In genomic region chr18:5066380-5066977, GRCh38 we compare ENCODE assay signal across 11 cellular contexts.
A peak's percentile ranks its signal among the peaks of the same experiment; 100 is the strongest.
DNase-seq lines count a peak whose midpoint lies in the region; ATAC-seq, FAIRE-seq and TF ChIP-seq lines count a peak whose summit lies in the region.
"Had no signal": no experiment of that assay in that cellular context is flagged by ENCODE, and none has a peak within 500 bp of the region (broad histone marks: within the 10 kb centered on the region; RNA-seq: fewer than 3 reads in every experiment).

No MANE protein-coding gene starts in this region.

- no peak overlapping the region for H3K4me2 ChIP-seq in H1 (ENCODE audit: insufficient read depth in 1 of 2, low read depth in 2 of 2, low read length in 2 of 2)

- H3K79me1 ChIP-seq in H1 (ENCODE audit: low read depth, low read length) = no peaks in the 10 kb centered on the region

- no peak overlapping the region for H2AFZ ChIP-seq in H1 (ENCODE audit: low read length)

- peak; percentile 84 for FAIRE-seq in H1 (lab: Jason Lieb, UNC)

- no peaks in the 10 kb centered on the region for H3K27me3 Mint-ChIP-seq in type B pancreatic cell

- H2BK120ac ChIP-seq in H1 (replicated peaks; ENCODE audit: low read depth, low read length) = no peak overlapping the region

- H3K4me1 ChIP-seq in left ventricle myocardium inferior = no peaks in the 10 kb centered on the region
- no peaks in the 10 kb centered on the region for H3K4me1 ChIP-seq in right cardiac atrium (ENCODE audit: control insufficient read depth, insufficient read depth, low read length)
- no peaks in the 10 kb centered on the region for H3K4me1 ChIP-seq in H1 (replicated peaks in 1 of 4; ENCODE audit: control insufficient read depth in 3 of 4, insufficient read depth in 4 of 4, low read length in 3 of 4)
- H3K4me1 ChIP-seq: stomach had no signal

- POLR2A ChIA-PET in H1 (lab: Charles Lee; ENCODE audit: partially characterized antibody) = no interaction called here

- no peaks in the 10 kb centered on the region for H3K9me3 ChIP-seq in left ventricle myocardium inferior (replicated peaks)
- H3K9me3 ChIP-seq in right cardiac atrium (ENCODE audit: control insufficient read depth, low read length) = no peaks in the 10 kb centered on the region
- no peaks in the 10 kb centered on the region for H3K9me3 ChIP-seq in H1 (ENCODE audit: insufficient read depth in 2 of 2, low read depth in 1 of 2, low read length in 1 of 2)
- H3K9me3 ChIP-seq: stomach had no signal

- H3K27ac ChIP-seq in left ventricle myocardium inferior (replicated peaks) (no peak overlapping the region), right cardiac atrium (ENCODE audit: low read length) (no peak overlapping the region), H1 (ENCODE audit: low read depth, low read length) (no peak overlapping the region)
- H3K27ac ChIP-seq: stomach had no signal

- H2BK12ac ChIP-seq in H1 (ENCODE audit: low read depth, low read length) = no peak overlapping the region

- intact Hi-C loops in left ventricle myocardium inferior (cut with micrococcal nuclease) = no loop called here
- intact Hi-C loops in right cardiac atrium (cut with DNase I) = no loop called here

- H3K27me3 ChIP-seq in left ventricle myocardium inferior (ENCODE audit: low read depth) = peaks cover 34% of the 10 kb centered on the region
- H3K27me3 ChIP-seq in right cardiac atrium (ENCODE audit: control insufficient read depth, insufficient read depth) = no peaks in the 10 kb centered on the region
- H3K27me3 ChIP-seq in H1 (replicated peaks in 1 of 4; ENCODE audit: control insufficient read depth in 3 of 4, extremely low read depth in 1 of 4, insufficient read depth in 3 of 4, low read length in 3 of 4) = no peaks in the 10 kb centered on the region; a peak in 1 of 7 replicates
- H3K27me3 ChIP-seq: stomach had no signal

- H3K23ac ChIP-seq in H1 (ENCODE audit: insufficient read length) = no peak overlapping the region

- H3K56ac ChIP-seq in H1 (replicated peaks; ENCODE audit: insufficient read length, low read depth, low read length) = no peak overlapping the region

- no peaks in the 10 kb centered on the region for H3K4me1 Mint-ChIP-seq in type B pancreatic cell (ENCODE audit: unreplicated experiment)

- H3K79me2 ChIP-seq in H1 (ENCODE audit: control insufficient read depth in 1 of 2, insufficient read depth in 2 of 2, low read length in 2 of 2) = no peaks in the 10 kb centered on the region

- H4K5ac ChIP-seq in H1 (ENCODE audit: insufficient read length, low read depth, low read length) = no peak overlapping the region

- no peak overlapping the region for H4K8ac ChIP-seq in H1 (ENCODE audit: extremely low read depth, insufficient read depth, low read length)

- H4K20me1 ChIP-seq in H1 (replicated peaks in 1 of 2; ENCODE audit: control insufficient read depth in 1 of 2, insufficient read depth in 2 of 2, low read length in 2 of 2) = no peaks in the 10 kb centered on the region

- no peaks in the 10 kb centered on the region for H3K9me3 Mint-ChIP-seq in type B pancreatic cell
- H3K9me3 Mint-ChIP-seq: activated T-helper 1 cell treated with anti-CD3 and anti-CD28 coated beads, Interleukin-12 subunit alpha, Interleukin-12 subunit beta, Interleukin-2, Interleukin-4 antibody, amounts not matched to agents 30 ng/mL and 10 ng/mL and 1 ng/mL, durations not matched to agents 14 hours and 24 hours and 36 hours had no signal

- no peak overlapping the region for H3K9ac ChIP-seq in H1 (replicated peaks in 1 of 4; ENCODE audit: extremely low read depth in 1 of 4, low read depth in 3 of 4, low read length in 3 of 4)

- no peak for ATAC-seq in right cardiac atrium
- ATAC-seq in GM18520 (IDR thresholded peaks at IDR 0.05; ENCODE audit: unreplicated experiment) = no peak

- H2BK15ac ChIP-seq in H1 (ENCODE audit: low read length) = no peak overlapping the region

- H3K4me3 Mint-ChIP-seq in type B pancreatic cell = no peak overlapping the region
- H3K4me3 Mint-ChIP-seq: activated T-helper 1 cell treated with anti-CD3 and anti-CD28 coated beads, Interleukin-12 subunit alpha, Interleukin-12 subunit beta, Interleukin-2, Interleukin-4 antibody, amounts not matched to agents 30 ng/mL and 10 ng/mL and 1 ng/mL, durations not matched to agents 14 hours and 24 hours and 36 hours had no signal

- H2BK5ac ChIP-seq in H1 (ENCODE audit: low read depth, low read length) = no peak overlapping the region

- H3K4me3 ChIP-seq in left ventricle myocardium inferior = no peak overlapping the region
- no peak overlapping the region for H3K4me3 ChIP-seq in right cardiac atrium (ENCODE audit: low read length)
- no peak overlapping the region for H3K4me3 ChIP-seq in H1 (ENCODE audit: extremely low read depth in 1 of 4, insufficient read depth in 2 of 4, low read depth in 3 of 4, low read length in 4 of 4)
- H3K4me3 ChIP-seq: stomach had no signal

- H3K4ac ChIP-seq in H1 (replicated peaks; ENCODE audit: insufficient read length, low read depth, low read length) = no peak overlapping the region

- H3K23me2 ChIP-seq in H1 (ENCODE audit: low read depth, low read length) = no peaks in the 10 kb centered on the region

- no peak overlapping the region for H4K91ac ChIP-seq in H1 (replicated peaks; ENCODE audit: insufficient read length, low read length)

- H3K18ac ChIP-seq in H1 (ENCODE audit: extremely low read depth, low read length) = no peak overlapping the region

- no peak overlapping the region for H3K14ac ChIP-seq in H1 (ENCODE audit: insufficient read length)

- no peak for TF ChIP-seq POLR2A in H1 (IDR thresholded peaks at IDR 0.05; ENCODE audit: control extremely low read depth in 1 of 2, low read depth in 2 of 2, low read length in 2 of 2)

- no peaks in the 10 kb centered on the region for H3K36me3 Mint-ChIP-seq in type B pancreatic cell

- CTCF ChIA-PET in H1 (lab: Charles Lee; ENCODE audit: partially characterized antibody) = interaction anchor here (0.6 to 1.3 kb wide), 3 partner anchors 165 to 615 kb away, joined by 3 read pairs; no protein-coding TSS in a partner anchor

- no peak overlapping the region for H3K27ac Mint-ChIP-seq in type B pancreatic cell
- H3K27ac Mint-ChIP-seq: activated T-helper 1 cell treated with anti-CD3 and anti-CD28 coated beads, Interleukin-12 subunit alpha, Interleukin-12 subunit beta, Interleukin-2, Interleukin-4 antibody, amounts not matched to agents 30 ng/mL and 10 ng/mL and 1 ng/mL, durations not matched to agents 14 hours and 24 hours and 36 hours had no signal

- H3K36me3 ChIP-seq in left ventricle myocardium inferior (no peaks in the 10 kb centered on the region), H1 (ENCODE audit: control insufficient read depth in 2 of 4, insufficient read depth in 4 of 4, low read length in 3 of 4) (no peaks in the 10 kb centered on the region)
- H3K36me3 ChIP-seq: stomach had no signal

- no peak for TF ChIP-seq EP300 in H1 (IDR thresholded peaks at IDR 0.05; ENCODE audit: borderline replicate concordance in 1 of 2, low read depth in 2 of 2, low read length in 2 of 2)

- no peak overlapping the region for H2AK5ac ChIP-seq in H1 (ENCODE audit: low read depth, low read length)

- DNase-seq in left ventricle myocardium inferior = no peak
- DNase-seq in right cardiac atrium = no peak
- DNase-seq in H1 (ENCODE audit: low read depth in 1 of 2, low spot score in 2 of 2) = peak; percentile 15 to 68
- DNase-seq in type B pancreatic cell (ENCODE audit: extremely low spot score, unreplicated experiment) = no peak
- DNase-seq in ureter (ENCODE audit: low spot score) = no peak
- no peak for DNase-seq in activated CD8-positive, alpha-beta memory T cell treated with anti-CD3 and anti-CD28 coated beads, Interleukin-2, amount 50 U/mL, for 48 hours
- DNase-seq: effector memory CD4-positive, alpha-beta T cell; stomach had no signal

- TF ChIP-seq CTCF in left ventricle myocardium inferior (IDR thresholded peaks at IDR 0.05; ENCODE audit: borderline replicate concordance) (peak; percentile 16), LNCAP (IDR thresholded peaks at IDR 0.05) (peak; percentile 52), H1 (IDR thresholded peaks at IDR 0.05; ENCODE audit: control extremely low read depth in 1 of 3, insufficient read depth in 1 of 3, low read depth in 1 of 3, low read length in 3 of 3) (peak; percentile 65 to 88 (median 76)), type B pancreatic cell (conservative IDR thresholded peaks at IDR 0.05) (peak; percentile 60)

- peak; percentile 31 to 54 for TF ChIP-seq RAD21 in H1 (IDR thresholded peaks at IDR 0.05 in 1 of 2, conservative IDR thresholded peaks at IDR 0.05 in 1 of 2; ENCODE audit: low read depth in 2 of 2, low read length in 2 of 2)

- WGBS in right cardiac atrium = 95% methylated on average over 2 of the region's 2 CpGs
- 92% methylated on average over 2 of the region's 2 CpGs; no CpG with 5 or more reads in 1 of the 2 experiments for WGBS in H1 (ENCODE audit: extremely low coverage in 1 of 2, insufficient coverage in 1 of 2, insufficient read length in 1 of 2, insufficient replicate concordance in 2 of 2, low coverage in 1 of 2, low lambda C conversion rate in 2 of 2, missing lambda C conversion rate in 1 of 2), 2 experiments

- H2BK20ac ChIP-seq in H1 (ENCODE audit: low read length) = no peak overlapping the region

TF ChIP-seq in H1, 55 proteins besides CTCF, POLR2A, EP300 and RAD21:
- TF ChIP-seq YY1 (IDR thresholded peaks at IDR 0.05; ENCODE audit: low read depth, low read length) = peak; percentile 75
- 0 out of 2 replicates have a peak, but pooled peaks have one; percentile 46 for TF ChIP-seq KDM1A (IDR thresholded peaks at IDR 0.05; ENCODE audit: borderline replicate concordance, low read length)
- TF ChIP-seq SAP30 (IDR thresholded peaks at IDR 0.05; ENCODE audit: insufficient read depth, insufficient replicate concordance, low read length) = no peak
TF ChIP-seq in H1: peak in this region for 2.

Comparison
In these comparisons a context has a peak if more than half of its experiments do, and no peak if none do; other contexts are left out.
1. DNase-seq: peak in H1 (2 of 2); none in left ventricle myocardium inferior (single experiment), right cardiac atrium (0 of 3), type B pancreatic cell (single experiment), ureter (single experiment) and activated CD8-positive, alpha-beta memory T cell treated with anti-CD3 and anti-CD28 coated beads, Interleukin-2, amount 50 U/mL, for 48 hours (single experiment).
2. CTCF ChIP-seq: peak in every context shown above with its lines; median percentile 76 in H1; 60 in type B pancreatic cell; 52 in LNCAP; 16 in left ventricle myocardium inferior.